ENCODE assay signal across 1 cellular context in genomic region chr9:76516350-76516749, GRCh38.
TF ChIP-seq lines count a peak whose summit lies in the region.

No MANE protein-coding gene starts in this region.

TF ChIP-seq in GM23338, 12 proteins besides CTCF, POLR2A, EP300 and RAD21 (continued from another document):
- TF ChIP-seq ZNF462 (CRISPR knock-in tag; IDR thresholded peaks at IDR 0.05): no peak
